Comparison of ENCODE assay signal across 11 cellular contexts in the genomic region with DNA sequence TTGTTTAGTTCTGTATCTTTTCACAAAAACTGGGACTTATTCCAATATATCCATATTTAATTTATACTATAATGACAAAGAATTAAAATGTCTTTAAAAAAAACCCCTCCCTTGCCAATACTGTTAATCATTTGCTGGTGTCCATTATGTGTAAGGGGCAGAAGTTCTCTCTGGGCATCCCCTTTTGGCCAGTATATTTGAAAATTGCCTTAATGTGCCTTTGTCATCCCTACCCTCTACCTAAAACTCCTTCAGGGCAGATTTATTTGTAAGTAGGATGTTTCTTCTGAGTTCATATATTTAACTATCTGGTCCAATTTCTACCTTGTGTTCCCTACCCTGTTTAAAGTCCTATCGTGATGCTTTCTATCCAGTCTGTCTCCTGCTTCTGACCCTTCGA.
DNase-seq lines count a peak whose midpoint lies in the region; ATAC-seq and TF ChIP-seq lines count a peak whose summit lies in the region.
"Had no signal": no experiment of that assay in that cellular context is flagged by ENCODE, and none has a peak within 500 bp of the region (broad histone marks: within the 10 kb centered on the region; RNA-seq: fewer than 3 reads in every experiment).

No MANE protein-coding gene starts in this region.

- no peak for TF ChIP-seq EP300 in transverse colon (IDR thresholded peaks at IDR 0.05; ENCODE audit: low read depth)

- no peaks in the 10 kb centered on the region for H3K27me3 Mint-ChIP-seq in progenitor cell of endocrine pancreas

- DNase-seq in progenitor cell of endocrine pancreas (ENCODE audit: low spot score, unreplicated experiment) (no peak), sciatic nerve (ENCODE audit: low spot score) (no peak), neuronal stem cell (ENCODE audit: low spot score) (no peak), superior temporal gyrus (ENCODE audit: extremely low spot score) (no peak), transverse colon (no peak)
- DNase-seq: DMS79 treated with DMSO at 0.1 percent for 48 hours, KG1, NCI-H748 treated with DMSO at 0.1 percent for 48 hours had no signal

- TF ChIP-seq POLR2A in transverse colon (IDR thresholded peaks at IDR 0.05), result no peak

- H3K4me1 ChIP-seq in neuronal stem cell (ENCODE audit: control insufficient read depth in 2 of 2, insufficient read depth in 1 of 2, low read depth in 1 of 2, low read length in 2 of 2) (peaks cover 0 to 2% of the 10 kb centered on the region in 2 donors), transverse colon (peaks cover 0 to 22% (median 10%) of the 10 kb centered on the region in 4 donors)

- H3K4me3 Mint-ChIP-seq in progenitor cell of endocrine pancreas (ENCODE audit: low read depth), result no peak overlapping the region

- H2AK5ac ChIP-seq in neuronal stem cell (ENCODE audit: low read depth, low read length), result no peak overlapping the region

- H3K9ac ChIP-seq in neuronal stem cell (ENCODE audit: low read depth, low read length, poor library complexity), result no peak overlapping the region

- H3K4me1 Mint-ChIP-seq in progenitor cell of endocrine pancreas (ENCODE audit: low read depth), result peaks cover 52% of the 10 kb centered on the region

- in situ Hi-C loops in transverse colon (cut with MboI; ENCODE audit: low pct_ligation_motif_present in 1 of 4, low pct_unique_long_range_greater_than_20kb in 1 of 4, low sequenced_read_pairs in 3 of 4), result no loop called here

- H3K36me3 ChIP-seq in neuronal stem cell (replicated peaks in 1 of 2; ENCODE audit: control insufficient read depth in 2 of 2, insufficient read depth in 2 of 2, low read length in 2 of 2) (no peaks in the 10 kb centered on the region), transverse colon (no peaks in the 10 kb centered on the region)

- TF ChIP-seq CTCF in progenitor cell of endocrine pancreas (IDR thresholded peaks at IDR 0.05; ENCODE audit: unreplicated experiment), result no peak
- TF ChIP-seq CTCF in transverse colon (IDR thresholded peaks at IDR 0.05), result no peak

- no peak overlapping the region for H3K4me2 ChIP-seq in neuronal stem cell (ENCODE audit: insufficient read depth, low read length, poor library complexity, severe bottlenecking)

- peaks cover 4% of the 10 kb centered on the region for H3K36me3 Mint-ChIP-seq in progenitor cell of endocrine pancreas (ENCODE audit: insufficient read depth)

- no peak overlapping the region for H3K27ac ChIP-seq in neuronal stem cell (replicated peaks; ENCODE audit: low read length)
- peak overlapping the region in 1 of 4 donors; percentile 26 for H3K27ac ChIP-seq in transverse colon

- H2BK120ac ChIP-seq in neuronal stem cell (ENCODE audit: low read depth, low read length), result no peak overlapping the region

- H2BK5ac ChIP-seq in neuronal stem cell (ENCODE audit: low read length), result no peak overlapping the region

- H4K8ac ChIP-seq in neuronal stem cell (ENCODE audit: low read depth, low read length), result no peak overlapping the region

- H3K18ac ChIP-seq in neuronal stem cell (ENCODE audit: low read length), result no peak overlapping the region

- no peak overlapping the region for H3K23ac ChIP-seq in neuronal stem cell (ENCODE audit: low read depth, low read length, poor library complexity)

- peak; percentile 30 for ATAC-seq in GM19035 (IDR thresholded peaks at IDR 0.05; ENCODE audit: unreplicated experiment)
- ATAC-seq in HG02623 (IDR thresholded peaks at IDR 0.05; ENCODE audit: unreplicated experiment), result peak; percentile 35
- ATAC-seq in HG03558 (IDR thresholded peaks at IDR 0.05; ENCODE audit: extremely low read depth, unreplicated experiment), result peak; percentile 11
- ATAC-seq in sciatic nerve, result no peak

- no peaks in the 10 kb centered on the region for H3K79me1 ChIP-seq in neuronal stem cell (ENCODE audit: low read depth, low read length)

- WGBS in neuronal stem cell (ENCODE audit: extremely low coverage in 2 of 2, insufficient read length in 2 of 2, insufficient replicate concordance in 1 of 2), 2 donors, result no CpG with 5 or more reads among the region's 2 CpGs
- WGBS in transverse colon (ENCODE audit: low coverage in 1 of 2), 2 donors, result 69 to 95% methylated on average over 2 of the region's 2 CpGs

- no peak overlapping the region for H4K91ac ChIP-seq in neuronal stem cell (ENCODE audit: low read depth, low read length, poor library complexity)

- no peaks in the 10 kb centered on the region for H3K27me3 ChIP-seq in neuronal stem cell (ENCODE audit: control insufficient read depth in 3 of 3, insufficient read depth in 3 of 3, low read depth in 1 of 3, low read length in 3 of 3)
- H3K27me3 ChIP-seq in transverse colon, result no peaks in the 10 kb centered on the region

- H3K9me3 ChIP-seq in neuronal stem cell (replicated peaks in 1 of 2; ENCODE audit: control insufficient read depth in 2 of 2, insufficient read depth in 1 of 2, low read depth in 1 of 2, low read length in 2 of 2), result no peaks in the 10 kb centered on the region
- no peaks in the 10 kb centered on the region for H3K9me3 ChIP-seq in transverse colon

- no peaks in the 10 kb centered on the region for H3K9me3 Mint-ChIP-seq in progenitor cell of endocrine pancreas (ENCODE audit: low read depth)

- H2BK15ac ChIP-seq in neuronal stem cell (ENCODE audit: low read length), result no peak overlapping the region

- no peak overlapping the region for H3K14ac ChIP-seq in neuronal stem cell (ENCODE audit: low read length)

- H3K4me3 ChIP-seq in neuronal stem cell (ENCODE audit: low read length in 2 of 2), result no peak overlapping the region
- H3K4me3 ChIP-seq in transverse colon, result no peak overlapping the region

- H2BK12ac ChIP-seq in neuronal stem cell (ENCODE audit: low read length), result no peak overlapping the region

- H2AFZ ChIP-seq in neuronal stem cell (ENCODE audit: low read length), result no peak overlapping the region

- intact Hi-C loops in sciatic nerve (cut with DNase I), result no loop called here
- intact Hi-C loops in transverse colon (cut with DNase I; ENCODE audit: low total_unique reads), result no loop called here

- H3K27ac Mint-ChIP-seq in progenitor cell of endocrine pancreas, result peak overlapping the region; percentile 79

- H3K4ac ChIP-seq in neuronal stem cell (ENCODE audit: low read length), result no peak overlapping the region
